17 cellular contexts compared by ENCODE assay signal in the genomic region with DNA sequence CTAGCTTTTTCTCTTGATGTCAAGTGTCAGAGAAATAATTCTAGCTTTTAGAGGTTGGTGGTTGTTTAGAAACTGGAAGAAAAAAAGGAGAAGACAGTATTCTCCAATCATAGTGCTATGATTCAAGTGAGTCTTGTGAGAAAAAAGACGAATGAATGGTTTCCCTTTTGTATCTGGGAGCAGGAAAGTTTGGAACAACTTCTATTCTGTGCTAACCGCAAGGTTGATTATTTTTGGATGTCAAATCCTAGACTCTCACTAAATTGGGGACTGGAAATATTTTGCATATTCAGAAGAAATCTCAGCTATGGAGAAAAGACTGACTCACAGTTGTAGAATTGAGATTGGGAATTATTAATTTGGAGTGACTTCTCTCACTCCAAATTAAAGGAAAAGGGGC.
"Had no signal": no experiment of that assay in that cellular context is flagged by ENCODE, and none has a peak within 500 bp of the region (broad histone marks: within the 10 kb centered on the region; RNA-seq: fewer than 3 reads in every experiment).

No MANE protein-coding gene starts in this region.

- H3K27ac ChIP-seq: coronary artery, epithelial cell of prostate, esophagus squamous epithelium, foreskin keratinocyte, gastroesophageal sphincter, heart left ventricle, hepatocyte, left lung, lower lobe of right lung had no signal

- H3K4me3 ChIP-seq: coronary artery, esophagus squamous epithelium, gastroesophageal sphincter, heart left ventricle, hepatocyte, left lung, lower lobe of right lung, mucosa of descending colon had no signal

- H3K27me3 ChIP-seq: esophagus squamous epithelium, foreskin keratinocyte, gastroesophageal sphincter, heart left ventricle, hepatocyte, left lung had no signal

- ATAC-seq: esophagus mucosa, foreskin keratinocyte, gastroesophageal sphincter, heart left ventricle, left cardiac atrium, left lung, left ventricle myocardium superior, lower lobe of right lung, mucosa of descending colon had no signal

- DNase-seq: effector memory CD4-positive, alpha-beta T cell; erythroblast; esophagus squamous epithelium; foreskin keratinocyte; heart left ventricle; left cardiac atrium; left lung; left ventricle myocardium superior; lower lobe of right lung; mesenchymal stem cell; mucosa of descending colon; naive B cell had no signal

- H3K9me3 ChIP-seq: esophagus squamous epithelium, gastroesophageal sphincter, heart left ventricle, left lung, lower lobe of right lung, mucosa of descending colon had no signal

- H3K4me1 ChIP-seq: esophagus squamous epithelium, foreskin keratinocyte, left lung had no signal
